Comparison of ENCODE assay signal across 10 cellular contexts in genomic region chr12:7444537-7444936, GRCh38. TPM values are rescaled to one million over a fixed set of nuclear protein-coding genes. Genes with fewer than 3 reads are reported as not detected.
"Had no signal": no experiment of that assay in that cellular context is flagged by ENCODE, and none has a peak within 500 bp of the region (broad histone marks: within the 10 kb centered on the region; RNA-seq: fewer than 3 reads in every experiment).

No MANE protein-coding gene starts in this region.

- H3K9me3 ChIP-seq: HAP-1 had no signal

- DNase-seq: GM23248, GOT3, H7, HFFc6 had no signal

- ATAC-seq: HCT116 had no signal

- H3K4me1 ChIP-seq: HAP-1 had no signal

- FAIRE-seq: HTR-8/SVneo had no signal

- H3K4me3 ChIP-seq: GM23248, HAP-1 had no signal

- H3K27ac ChIP-seq: GM23248, KMS-11 had no signal

- H3K4me2 ChIP-seq: KMS-11 had no signal

- H3K36me3 ChIP-seq: HAP-1 had no signal

- H3K9ac ChIP-seq: GM23248, KMS-11 had no signal

RNA-seq across cellular contexts. Expression of gene CD163, which starts 59.0 kb away (rescaled TPM):
- total RNA-seq: GM23248, H4, HT-29 had no signal
- polyA plus RNA-seq: GM23248 had no signal
